28 cellular contexts compared by ENCODE assay signal in genomic region chr22:48781391-48781790, GRCh38.
"Had no signal": no experiment of that assay in that cellular context is flagged by ENCODE, and none has a peak within 500 bp of the region (broad histone marks: within the 10 kb centered on the region; RNA-seq: fewer than 3 reads in every experiment).

No MANE protein-coding gene starts in this region.

- H3K36me3 ChIP-seq: breast epithelium, Peyer's patch, SJSA1 had no signal

- H3K4me3 Mint-ChIP-seq: activated CD4-positive, alpha-beta T cell treated with anti-CD3 and anti-CD28 coated beads, Interleukin-2, amount 10 ng/mL, durations not matched to agents 24 days and 14 days; activated naive CD4-positive, alpha-beta T cell treated with anti-CD3 and anti-CD28 coated beads, Interleukin-2, amount 50 U/mL, for 24 hours; activated T-cell treated with anti-CD3 and anti-CD28 coated beads, Interleukin-2, amount 50 U/mL, for 24 hours; activated T-helper 1 cell treated with anti-CD3 and anti-CD28 coated beads, Interleukin-12 subunit alpha, Interleukin-12 subunit beta, Interleukin-2, Interleukin-4 antibody, amounts not matched to agents 30 ng/mL and 10 ng/mL and 1 ng/mL, durations not matched to agents 14 hours and 24 hours and 36 hours; T-helper 2 cell treated with Interferon-gamma antibody and Interleukin-4, amounts not matched to agents 5 μg/mL and 100 μg/mL, for 36 hours had no signal

- H3K27ac Mint-ChIP-seq: activated CD4-positive, alpha-beta T cell treated with anti-CD3 and anti-CD28 coated beads, Interleukin-2, amount 10 ng/mL, durations not matched to agents 24 days and 14 days; activated naive CD4-positive, alpha-beta T cell treated with anti-CD3 and anti-CD28 coated beads, Interleukin-2, amount 50 U/mL, for 24 hours; activated T-cell treated with anti-CD3 and anti-CD28 coated beads, Interleukin-2, amount 50 U/mL, for 24 hours; activated T-helper 1 cell treated with anti-CD3 and anti-CD28 coated beads, Interleukin-12 subunit alpha, Interleukin-12 subunit beta, Interleukin-2, Interleukin-4 antibody, amounts not matched to agents 30 ng/mL and 10 ng/mL and 1 ng/mL, durations not matched to agents 14 hours and 24 hours and 36 hours; T-helper 2 cell treated with Interferon-gamma antibody and Interleukin-4, amounts not matched to agents 5 μg/mL and 100 μg/mL, for 36 hours had no signal

- H3K4me1 ChIP-seq: breast epithelium, Peyer's patch, SJSA1 had no signal

- H3K27me3 ChIP-seq: Peyer's patch, SJSA1 had no signal

- H3K36me3 Mint-ChIP-seq: activated naive CD4-positive, alpha-beta T cell treated with anti-CD3 and anti-CD28 coated beads, Interleukin-2, amount 50 U/mL, for 24 hours had no signal

- H3K4me1 Mint-ChIP-seq: activated CD4-positive, alpha-beta T cell treated with anti-CD3 and anti-CD28 coated beads, Interleukin-2, amount 10 ng/mL, durations not matched to agents 24 days and 14 days; activated naive CD4-positive, alpha-beta T cell treated with anti-CD3 and anti-CD28 coated beads, Interleukin-2, amount 50 U/mL, for 24 hours had no signal

- H3K27me3 Mint-ChIP-seq: activated CD4-positive, alpha-beta T cell treated with anti-CD3 and anti-CD28 coated beads, Interleukin-2, amount 10 ng/mL, durations not matched to agents 24 days and 14 days had no signal

- H3K4me3 ChIP-seq: breast epithelium, K562, Peyer's patch, SJSA1 had no signal

- ATAC-seq: K562, SK-N-SH treated with all-trans-retinoic acid at 6 μM for 48 hours had no signal

- H3K27ac ChIP-seq: breast epithelium, Peyer's patch, RWPE1, SJSA1 had no signal

- DNase-seq: activated CD4-positive, alpha-beta T cell treated with anti-CD3 and anti-CD28 coated beads, Interleukin-2, amount 50 U/mL, for 48 hours; activated CD4-positive, CD25-positive, alpha-beta regulatory T cell treated with anti-CD3 and anti-CD28 coated beads, Interleukin-2, amount 50 U/mL, for 72 hours; activated CD8-positive, alpha-beta memory T cell treated with anti-CD3 and anti-CD28 coated beads, Interleukin-2, amount 50 U/mL, for 4 hours; activated effector memory CD4-positive, alpha-beta T cell treated with Interleukin-2 at 50 U/mL for 16 hours; activated naive CD4-positive, alpha-beta T cell; activated T-cell treated with anti-CD3 and anti-CD28 coated beads, Interleukin-2, amount 50 U/mL, for 24 hours; aorta; central memory CD4-positive, alpha-beta T cell; Karpas-422; MM.1S; NCI-H1048; NCI-H146; NCI-H187 treated with DMSO at 0.1 percent for 48 hours; NCI-H2081 treated with DMSO at 0.1 percent for 48 hours; NCI-H446; NCI-H524; SHP77; SW 1271 had no signal
